In the genomic region with DNA sequence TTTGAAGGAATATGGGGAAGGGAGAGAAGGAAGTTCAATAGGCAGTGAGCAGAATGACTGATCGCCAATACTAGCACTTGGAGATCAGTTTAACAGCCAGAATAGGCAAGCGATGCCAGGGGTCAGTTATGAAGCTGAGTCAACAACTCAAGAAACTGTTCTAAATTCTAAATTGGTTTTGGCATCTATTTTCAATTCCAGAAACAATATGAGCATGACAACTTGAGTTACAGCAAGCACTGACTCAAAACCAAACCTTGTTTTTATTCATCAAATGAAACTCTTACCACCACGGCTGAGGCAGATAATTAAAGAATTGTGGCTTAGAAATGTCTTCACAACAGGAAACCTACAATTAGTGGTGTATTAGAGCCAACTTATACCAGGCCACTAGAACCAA, we compare ENCODE assay signal across 1 cellular context.
TF ChIP-seq lines count a peak whose summit lies in the region.

No MANE protein-coding gene starts in this region.

TF ChIP-seq in GM12878, 131 proteins besides CTCF, POLR2A, EP300 and RAD21 (continued from another document):
- TF ChIP-seq, protein P1, sequence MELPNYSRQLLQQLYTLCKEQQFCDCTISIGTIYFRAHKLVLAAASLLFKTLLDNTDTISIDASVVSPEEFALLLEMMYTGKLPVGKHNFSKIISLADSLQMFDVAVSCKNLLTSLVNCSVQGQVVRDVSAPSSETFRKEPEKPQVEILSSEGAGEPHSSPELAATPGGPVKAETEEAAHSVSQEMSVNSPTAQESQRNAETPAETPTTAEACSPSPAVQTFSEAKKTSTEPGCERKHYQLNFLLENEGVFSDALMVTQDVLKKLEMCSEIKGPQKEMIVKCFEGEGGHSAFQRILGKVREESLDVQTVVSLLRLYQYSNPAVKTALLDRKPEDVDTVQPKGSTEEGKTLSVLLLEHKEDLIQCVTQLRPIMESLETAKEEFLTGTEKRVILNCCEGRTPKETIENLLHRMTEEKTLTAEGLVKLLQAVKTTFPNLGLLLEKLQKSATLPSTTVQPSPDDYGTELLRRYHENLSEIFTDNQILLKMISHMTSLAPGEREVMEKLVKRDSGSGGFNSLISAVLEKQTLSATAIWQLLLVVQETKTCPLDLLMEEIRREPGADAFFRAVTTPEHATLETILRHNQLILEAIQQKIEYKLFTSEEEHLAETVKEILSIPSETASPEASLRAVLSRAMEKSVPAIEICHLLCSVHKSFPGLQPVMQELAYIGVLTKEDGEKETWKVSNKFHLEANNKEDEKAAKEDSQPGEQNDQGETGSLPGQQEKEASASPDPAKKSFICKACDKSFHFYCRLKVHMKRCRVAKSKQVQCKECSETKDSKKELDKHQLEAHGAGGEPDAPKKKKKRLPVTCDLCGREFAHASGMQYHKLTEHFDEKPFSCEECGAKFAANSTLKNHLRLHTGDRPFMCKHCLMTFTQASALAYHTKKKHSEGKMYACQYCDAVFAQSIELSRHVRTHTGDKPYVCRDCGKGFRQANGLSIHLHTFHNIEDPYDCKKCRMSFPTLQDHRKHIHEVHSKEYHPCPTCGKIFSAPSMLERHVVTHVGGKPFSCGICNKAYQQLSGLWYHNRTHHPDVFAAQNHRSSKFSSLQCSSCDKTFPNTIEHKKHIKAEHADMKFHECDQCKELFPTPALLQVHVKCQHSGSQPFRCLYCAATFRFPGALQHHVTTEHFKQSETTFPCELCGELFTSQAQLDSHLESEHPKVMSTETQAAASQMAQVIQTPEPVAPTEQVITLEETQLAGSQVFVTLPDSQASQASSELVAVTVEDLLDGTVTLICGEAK (IDR thresholded peaks at IDR 0.05; ENCODE audit: borderline replicate concordance) = no peak
- TF ChIP-seq, protein P2, sequence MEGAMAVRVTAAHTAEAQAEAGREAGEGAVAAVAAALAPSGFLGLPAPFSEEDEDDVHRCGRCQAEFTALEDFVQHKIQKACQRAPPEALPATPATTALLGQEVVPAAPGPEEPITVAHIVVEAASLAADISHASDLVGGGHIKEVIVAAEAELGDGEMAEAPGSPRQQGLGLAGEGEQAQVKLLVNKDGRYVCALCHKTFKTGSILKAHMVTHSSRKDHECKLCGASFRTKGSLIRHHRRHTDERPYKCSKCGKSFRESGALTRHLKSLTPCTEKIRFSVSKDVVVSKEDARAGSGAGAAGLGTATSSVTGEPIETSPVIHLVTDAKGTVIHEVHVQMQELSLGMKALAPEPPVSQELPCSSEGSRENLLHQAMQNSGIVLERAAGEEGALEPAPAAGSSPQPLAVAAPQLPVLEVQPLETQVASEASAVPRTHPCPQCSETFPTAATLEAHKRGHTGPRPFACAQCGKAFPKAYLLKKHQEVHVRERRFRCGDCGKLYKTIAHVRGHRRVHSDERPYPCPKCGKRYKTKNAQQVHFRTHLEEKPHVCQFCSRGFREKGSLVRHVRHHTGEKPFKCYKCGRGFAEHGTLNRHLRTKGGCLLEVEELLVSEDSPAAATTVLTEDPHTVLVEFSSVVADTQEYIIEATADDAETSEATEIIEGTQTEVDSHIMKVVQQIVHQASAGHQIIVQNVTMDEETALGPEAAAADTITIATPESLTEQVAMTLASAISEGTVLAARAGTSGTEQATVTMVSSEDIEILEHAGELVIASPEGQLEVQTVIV (IDR thresholded peaks at IDR 0.05; ENCODE audit: borderline replicate concordance, partially characterized antibody) = no peak
- TF ChIP-seq BMI1 (IDR thresholded peaks at IDR 0.05; ENCODE audit: borderline replicate concordance) (peak; percentile 95), ATF7 (IDR thresholded peaks at IDR 0.05; ENCODE audit: low read depth) (peak; percentile 92), MXI1 (IDR thresholded peaks at IDR 0.05; ENCODE audit: low read depth, low read length) (no peak), MEF2A (IDR thresholded peaks at IDR 0.05; ENCODE audit: insufficient read depth, low read depth, low read length) (peak; percentile 97), ZBED1 (IDR thresholded peaks at IDR 0.05; ENCODE audit: borderline replicate concordance) (peak; percentile 99), FOXK2 (IDR thresholded peaks at IDR 0.05) (no peak), STAT1 (conservative IDR thresholded peaks at IDR 0.05) (no peak)
